30 cellular contexts compared by ENCODE assay signal in the genomic region with DNA sequence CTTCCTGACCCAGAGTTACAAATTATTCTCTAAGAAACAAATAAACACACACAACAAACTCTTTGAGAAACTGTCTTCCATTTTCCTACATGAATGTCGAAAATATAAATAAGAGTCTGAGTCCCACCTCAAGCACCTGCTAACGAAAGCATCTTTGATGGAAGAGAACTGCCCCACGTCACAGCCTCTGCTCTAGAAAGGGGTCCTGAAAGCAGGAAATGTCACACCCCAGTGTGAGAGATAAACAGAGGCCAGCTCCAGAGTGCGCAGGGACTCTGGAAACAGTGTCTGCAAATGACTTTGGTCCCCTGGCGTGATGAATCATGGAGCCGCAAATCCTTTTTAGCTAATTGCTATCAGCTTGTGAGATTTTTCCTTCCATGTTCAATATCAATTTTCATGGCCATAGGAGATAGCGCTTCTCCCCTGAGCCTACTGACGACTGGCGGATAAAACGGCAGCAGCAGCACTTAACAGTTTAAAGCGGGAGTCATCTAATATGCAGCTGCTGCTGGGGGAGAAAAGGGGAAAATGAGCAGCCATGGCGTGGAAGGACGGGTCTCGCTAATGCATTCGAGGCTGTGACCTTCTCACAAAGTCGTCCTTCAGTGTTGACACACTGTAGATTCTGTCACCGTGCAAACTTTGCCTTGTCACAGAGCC.
"Had no signal": no experiment of that assay in that cellular context is flagged by ENCODE, and none has a peak within 500 bp of the region (broad histone marks: within the 10 kb centered on the region; RNA-seq: fewer than 3 reads in every experiment).

No MANE protein-coding gene starts in this region.

- H3K27ac ChIP-seq: brain microvascular endothelial cell, SJCRH30, SK-N-MC, WERI-Rb-1 had no signal

- H3K9me3 Mint-ChIP-seq: activated naive CD8-positive, alpha-beta T cell treated with anti-CD3 and anti-CD28 coated beads, Interleukin-2, amount 50 U/mL, for 24 hours had no signal

- H3K4me3 Mint-ChIP-seq: activated CD4-positive, alpha-beta T cell treated with anti-CD3 and anti-CD28 coated beads, Interleukin-2, amount 10 ng/mL, durations not matched to agents 7 days and 5 days; activated CD8-positive, alpha-beta T cell treated with anti-CD3 and anti-CD28 coated beads, Interleukin-2, amount 10 ng/mL, durations not matched to agents 7 days and 5 days; activated naive CD4-positive, alpha-beta T cell treated with anti-CD3 and anti-CD28 coated beads, Interleukin-2, amount 10 ng/mL, durations not matched to agents 7 days and 5 days; activated naive CD8-positive, alpha-beta T cell; activated naive CD8-positive, alpha-beta T cell treated with anti-CD3 and anti-CD28 coated beads, Interleukin-2, amount 50 U/mL, for 24 hours had no signal

- ATAC-seq: activated CD8-positive, alpha-beta T cell treated with anti-CD3 and anti-CD28 coated beads, Interleukin-2, amount 10 ng/mL, durations not matched to agents 7 days and 5 days; activated naive CD8-positive, alpha-beta T cell treated with anti-CD3 and anti-CD28 coated beads, Interleukin-2, amount 50 U/mL, for 24 hours; Panc1 had no signal

- H3K27me3 Mint-ChIP-seq: activated CD4-positive, alpha-beta T cell treated with anti-CD3 and anti-CD28 coated beads, Interleukin-2, amount 10 ng/mL, durations not matched to agents 7 days and 5 days; activated naive CD4-positive, alpha-beta T cell treated with anti-CD3 and anti-CD28 coated beads, Interleukin-2, amount 10 ng/mL, durations not matched to agents 7 days and 5 days; activated naive CD8-positive, alpha-beta T cell; activated naive CD8-positive, alpha-beta T cell treated with anti-CD3 and anti-CD28 coated beads, Interleukin-2, amount 50 U/mL, for 24 hours had no signal

- H3K27ac Mint-ChIP-seq: activated CD4-positive, alpha-beta T cell treated with anti-CD3 and anti-CD28 coated beads, Interleukin-2, amount 10 ng/mL, durations not matched to agents 7 days and 5 days; activated CD8-positive, alpha-beta T cell treated with anti-CD3 and anti-CD28 coated beads, Interleukin-2, amount 10 ng/mL, durations not matched to agents 7 days and 5 days; activated naive CD4-positive, alpha-beta T cell treated with anti-CD3 and anti-CD28 coated beads, Interleukin-2, amount 10 ng/mL, durations not matched to agents 7 days and 5 days; activated naive CD8-positive, alpha-beta T cell; activated naive CD8-positive, alpha-beta T cell treated with anti-CD3 and anti-CD28 coated beads, Interleukin-2, amount 50 U/mL, for 24 hours had no signal

- DNase-seq: activated CD4-positive, alpha-beta T cell treated with anti-CD3 and anti-CD28 coated beads for 1 hour; activated CD4-positive, alpha-beta T cell treated with anti-CD3 and anti-CD28 coated beads, Interleukin-2, amount 10 ng/mL, durations not matched to agents 7 days and 5 days; activated CD4-positive, alpha-beta T cell treated with anti-CD3 and anti-CD28 coated beads, Interleukin-2, amount 50 U/mL, for 48 hours; activated CD4-positive, CD25-positive, alpha-beta regulatory T cell; activated CD8-positive, alpha-beta memory T cell treated with anti-CD3 and anti-CD28 coated beads, Interleukin-2, amount 50 U/mL, for 48 hours; activated CD8-positive, alpha-beta T cell treated with anti-CD3 and anti-CD28 coated beads, Interleukin-2, amount 10 ng/mL, durations not matched to agents 7 days and 5 days; activated effector memory CD4-positive, alpha-beta T cell treated with Interleukin-2 at 50 U/mL for 16 hours; activated naive CD4-positive, alpha-beta T cell treated with anti-CD3 and anti-CD28 coated beads, Interleukin-2, amount 10 ng/mL, durations not matched to agents 7 days and 5 days; activated naive CD8-positive, alpha-beta T cell treated with anti-CD3 and anti-CD28 coated beads, Interleukin-2, amount 50 U/mL, for 24 hours; activated T-cell treated with anti-CD3 and anti-CD28 coated beads, Interleukin-2, amount 50 U/mL, for 48 hours; anterior cingulate cortex; brain microvascular endothelial cell; central memory CD4-positive, alpha-beta T cell; Kasumi-1; KG1; MG63; NCI-H1048; NCI-H1436 treated with DMSO at 0.1 percent for 48 hours; NCI-H1694 treated with DMSO at 0.1 percent for 48 hours; NCI-H2029 treated with DMSO at 0.1 percent for 48 hours; NCI-H345; NCI-H524 treated with DMSO at 0.1 percent for 48 hours; NCI-H82; SHP77; SJCRH30; T1000; WERI-Rb-1 had no signal

- H3K27me3 ChIP-seq: brain microvascular endothelial cell, MG63, SJCRH30 had no signal

- H3K36me3 ChIP-seq: brain microvascular endothelial cell, MG63, SJCRH30, WERI-Rb-1 had no signal

- H3K4me1 Mint-ChIP-seq: activated CD4-positive, alpha-beta T cell treated with anti-CD3 and anti-CD28 coated beads, Interleukin-2, amount 10 ng/mL, durations not matched to agents 7 days and 5 days; activated naive CD4-positive, alpha-beta T cell treated with anti-CD3 and anti-CD28 coated beads, Interleukin-2, amount 10 ng/mL, durations not matched to agents 7 days and 5 days; activated naive CD8-positive, alpha-beta T cell treated with anti-CD3 and anti-CD28 coated beads, Interleukin-2, amount 50 U/mL, for 24 hours had no signal

- H3K9me3 ChIP-seq: MG63, SJCRH30 had no signal

- H3K4me1 ChIP-seq: SJCRH30 had no signal

- H3K4me3 ChIP-seq: MG63, SJCRH30, SK-N-MC had no signal

- H3K36me3 Mint-ChIP-seq: activated naive CD4-positive, alpha-beta T cell treated with anti-CD3 and anti-CD28 coated beads, Interleukin-2, amount 10 ng/mL, durations not matched to agents 7 days and 5 days; activated naive CD8-positive, alpha-beta T cell had no signal
